In genomic region chr11:113992459-113993105, GRCh38 we compare ENCODE assay signal across 1 cellular context.
TF ChIP-seq lines count a peak whose summit lies in the region.

No MANE protein-coding gene starts in this region.

TF ChIP-seq in H1, 55 proteins besides CTCF, POLR2A, EP300 and RAD21:
- TF ChIP-seq CTBP2 (IDR thresholded peaks at IDR 0.05; ENCODE audit: borderline replicate concordance, insufficient read depth, insufficient read length, low read length) (no peak), POLR2AphosphoS5 (IDR thresholded peaks at IDR 0.05; ENCODE audit: low read depth, low read length) (no peak), EGR1 (IDR thresholded peaks at IDR 0.05; ENCODE audit: borderline replicate concordance, low read depth, low read length) (no peak), BCL11A (IDR thresholded peaks at IDR 0.05; ENCODE audit: low read depth in 2 of 2, low read length in 2 of 2) (no peak), USF2 (IDR thresholded peaks at IDR 0.05; ENCODE audit: low read length) (no peak), GTF2F1 (IDR thresholded peaks at IDR 0.05; ENCODE audit: borderline replicate concordance, low read depth, low read length) (no peak), SIX5 (IDR thresholded peaks at IDR 0.05; ENCODE audit: low read depth, low read length) (no peak), JUN (IDR thresholded peaks at IDR 0.05; ENCODE audit: low read depth, low read length) (no peak), SIRT6 (IDR thresholded peaks at IDR 0.05; ENCODE audit: low read length) (no peak), TAF7 (optimal IDR thresholded peaks at IDR 0.05; ENCODE audit: borderline replicate concordance, low read depth, low read length) (no peak), TEAD4 (IDR thresholded peaks at IDR 0.05; ENCODE audit: low read depth, low read length) (no peak), GABPA (IDR thresholded peaks at IDR 0.05; ENCODE audit: borderline replicate concordance, insufficient read depth, low read length) (no peak), PHF8 (conservative IDR thresholded peaks at IDR 0.05; ENCODE audit: low read depth, low read length) (no peak), FOSL1 (IDR thresholded peaks at IDR 0.05; ENCODE audit: insufficient read depth, low read depth, low read length) (no peak), TCF12 (IDR thresholded peaks at IDR 0.05; ENCODE audit: low read depth, low read length) (no peak), RBBP5 (IDR thresholded peaks at IDR 0.05; ENCODE audit: borderline replicate concordance, low read depth, low read length) (no peak), SAP30 (IDR thresholded peaks at IDR 0.05; ENCODE audit: insufficient read depth, insufficient replicate concordance, low read length) (no peak), CHD1 (IDR thresholded peaks at IDR 0.05; ENCODE audit: low read depth, low read length) (no peak), MAFK (IDR thresholded peaks at IDR 0.05; ENCODE audit: low read depth, low read length) (no peak), CBX8 (IDR thresholded peaks at IDR 0.05; ENCODE audit: borderline replicate concordance, low read depth, low read length) (no peak)
